Comparison of ENCODE assay signal across 18 cellular contexts in the genomic region with DNA sequence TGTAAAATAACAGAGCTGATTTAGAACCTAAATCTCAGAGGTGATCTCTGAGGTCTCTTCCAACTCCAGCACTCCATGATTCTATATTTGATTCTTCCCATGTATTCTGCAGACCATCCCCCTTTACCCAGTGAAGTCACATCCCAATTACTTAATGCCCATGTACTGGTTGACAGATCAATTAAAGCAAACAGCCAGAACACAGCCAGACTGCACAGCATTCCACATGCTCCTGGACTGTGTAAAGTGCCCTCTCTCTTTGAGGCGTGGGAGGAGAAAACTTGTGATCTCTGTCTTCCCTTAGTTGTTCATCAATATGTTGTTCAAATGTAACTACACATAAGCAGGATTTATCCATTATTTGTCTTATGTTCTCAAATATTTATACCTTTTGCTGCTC. TPM values are rescaled to one million over a fixed set of nuclear protein-coding genes. Genes with fewer than 3 reads are reported as not detected.
"Had no signal": no experiment of that assay in that cellular context is flagged by ENCODE, and none has a peak within 500 bp of the region (broad histone marks: within the 10 kb centered on the region; RNA-seq: fewer than 3 reads in every experiment).

No MANE protein-coding gene starts in this region.

- H3K4me3 ChIP-seq: colonic mucosa, heart left ventricle, mucosa of descending colon, right atrium auricular region had no signal

- H3K27me3 ChIP-seq: colonic mucosa, heart left ventricle, right atrium auricular region had no signal

- DNase-seq: colonic mucosa; effector CD4-positive, alpha-beta T cell; endodermal cell; heart left ventricle; hypothalamus; left cardiac atrium; mucosa of descending colon; naive thymus-derived CD8-positive, alpha-beta T cell; posterior cingulate gyrus; small intestine; stimulated activated CD4-positive, alpha-beta T cell treated with anti-CD3 and anti-CD28 coated beads, Interleukin-2, amount 100 ng/mL, for 48 hours; stimulated activated naive CD4-positive, alpha-beta T cell treated with Interleukin-2 at 50 U/mL for 16 hours had no signal

- ATAC-seq: heart left ventricle; left cardiac atrium; naive thymus-derived CD8-positive, alpha-beta T cell had no signal

- H3K4me1 ChIP-seq: colonic mucosa had no signal

- H3K4me3 Mint-ChIP-seq: endodermal cell; naive thymus-derived CD8-positive, alpha-beta T cell; neural crest cell; type B pancreatic cell had no signal

- FAIRE-seq: frontal cortex, islet of Langerhans, small intestine, urothelium cell line had no signal

- H3K27ac Mint-ChIP-seq: endodermal cell; naive thymus-derived CD8-positive, alpha-beta T cell; type B pancreatic cell had no signal

- H3K27ac ChIP-seq: colonic mucosa, heart left ventricle, right atrium auricular region had no signal

- H3K9me3 ChIP-seq: colonic mucosa, mucosa of descending colon had no signal

- H3K36me3 ChIP-seq: colonic mucosa, heart left ventricle, right atrium auricular region had no signal

- H3K27me3 Mint-ChIP-seq: type B pancreatic cell had no signal

- H3K4me1 Mint-ChIP-seq: naive thymus-derived CD8-positive, alpha-beta T cell had no signal

RNA-seq across cellular contexts. Expression of gene NOS1AP, which starts 18.1 kb away (rescaled TPM):
- total RNA-seq: naive thymus-derived CD8-positive, alpha-beta T cell had no signal
- polyA plus RNA-seq: naive thymus-derived CD8-positive, alpha-beta T cell had no signal
